In the genomic region with DNA sequence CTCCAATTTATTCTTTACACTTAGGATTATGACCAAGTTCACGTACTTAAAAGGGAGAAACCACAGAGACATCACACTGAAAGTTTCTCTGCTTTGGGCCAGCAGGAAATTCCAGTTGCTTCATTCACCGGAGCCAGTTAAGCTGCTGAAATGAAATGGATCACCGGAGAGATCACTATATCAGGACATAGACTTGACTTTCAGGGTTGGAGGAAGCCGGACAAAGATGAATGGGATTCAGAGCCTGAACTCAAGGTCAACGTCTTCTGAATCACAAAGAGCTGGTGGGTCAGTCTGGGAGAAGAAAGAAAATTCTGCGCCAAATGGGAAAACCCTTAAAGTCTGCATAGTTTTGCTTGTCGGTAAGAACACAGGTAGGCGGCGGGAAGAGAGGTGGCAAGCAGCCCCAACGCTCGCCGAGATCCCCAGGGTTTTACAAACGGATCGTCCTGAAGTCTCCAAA, we compare ENCODE assay signal across 8 cellular contexts.
DNase-seq lines count a peak whose midpoint lies in the region; ATAC-seq and TF ChIP-seq lines count a peak whose summit lies in the region.

No MANE protein-coding gene starts in this region.

- H3K4me1 ChIP-seq in colonic mucosa (no peaks in the 10 kb centered on the region), mesenchymal stem cell (ENCODE audit: control insufficient read depth, insufficient read depth, low read depth, low read length) (peaks cover 5% of the 10 kb centered on the region)

- H4K8ac ChIP-seq in mesenchymal stem cell (ENCODE audit: low read length): no peak overlapping the region

- peak overlapping the region in 1 of 2 experiments; percentile 31 for H2BK12ac ChIP-seq in mesenchymal stem cell (ENCODE audit: low read length in 2 of 2)

- no peak for ATAC-seq in GM21619 (IDR thresholded peaks at IDR 0.05; ENCODE audit: unreplicated experiment)

- no peak overlapping the region for H2BK5ac ChIP-seq in mesenchymal stem cell (ENCODE audit: low read depth, low read length, poor library complexity, severe bottlenecking)

- H2AFZ ChIP-seq in mesenchymal stem cell (ENCODE audit: low read depth, low read length): peak overlapping the region; percentile 69

- peak overlapping the region; percentile 97 for H3K4me2 ChIP-seq in mesenchymal stem cell (ENCODE audit: low read length, poor library complexity, severe bottlenecking)

- no peaks in the 10 kb centered on the region for H3K36me3 ChIP-seq in colonic mucosa
- H3K36me3 ChIP-seq in mesenchymal stem cell (ENCODE audit: control insufficient read depth in 1 of 2, insufficient read depth in 2 of 2, low read depth in 1 of 2, low read length in 2 of 2): no peaks in the 10 kb centered on the region

- peak overlapping the region; percentile 42 for H2BK120ac ChIP-seq in mesenchymal stem cell (ENCODE audit: low read depth, low read length)

- H2BK15ac ChIP-seq in mesenchymal stem cell (ENCODE audit: low read depth, poor library complexity, severe bottlenecking): no peak overlapping the region

- H3K18ac ChIP-seq in mesenchymal stem cell (ENCODE audit: low read depth in 1 of 2, low read length in 2 of 2): no peak overlapping the region

- H3K27ac ChIP-seq in colonic mucosa: peak overlapping the region; percentile 79
- H3K27ac ChIP-seq in mesenchymal stem cell (ENCODE audit: low read length, poor library complexity, severe bottlenecking): peak overlapping the region; percentile 33

- TF ChIP-seq CTCF in colonic mucosa (IDR thresholded peaks at IDR 0.05): no peak

- no peak overlapping the region for H4K91ac ChIP-seq in mesenchymal stem cell (ENCODE audit: low read length)

- peak overlapping the region; percentile 61 for H3K4me3 ChIP-seq in colonic mucosa
- peak overlapping the region; percentile 89 to 95 for H3K4me3 ChIP-seq in mesenchymal stem cell (ENCODE audit: insufficient read depth in 1 of 2, low read depth in 1 of 2, low read length in 2 of 2)

- no peak overlapping the region for H3K14ac ChIP-seq in mesenchymal stem cell (ENCODE audit: low read length in 2 of 2)

- no peak overlapping the region for H3K23ac ChIP-seq in mesenchymal stem cell (ENCODE audit: low read length in 2 of 2)

- H3K9ac ChIP-seq in colonic mucosa (ENCODE audit: low read depth in 2 of 2, low read length in 2 of 2): peak overlapping the region; percentile 71 to 92
- peak overlapping the region; percentile 82 for H3K9ac ChIP-seq in mesenchymal stem cell (ENCODE audit: low read length)

- peaks cover 7% of the 10 kb centered on the region for H3K79me1 ChIP-seq in mesenchymal stem cell (replicated peaks; ENCODE audit: low read length, poor library complexity, severe bottlenecking)

- H3K4ac ChIP-seq in mesenchymal stem cell (ENCODE audit: low read depth in 1 of 2, low read length in 2 of 2): peak overlapping the region in 1 of 2 experiments; percentile 69

- H3K9me3 ChIP-seq in colonic mucosa (no peaks in the 10 kb centered on the region), mesenchymal stem cell (ENCODE audit: control insufficient read depth, low read length) (no peaks in the 10 kb centered on the region)

- intact Hi-C loops in colonic mucosa (cut with DNase I): loop anchor here (5.0 kb wide), 1 partner anchor 76 kb away; no protein-coding TSS in a partner anchor

- DNase-seq in NCI-H2107 treated with DMSO at 0.1 percent for 48 hours (lab: John Stamatoyannopoulos, UW; ENCODE audit: unreplicated experiment): peak; percentile 25
- DNase-seq in NCI-H2107 (lab: John Stamatoyannopoulos, UW): no peak
- peak; percentile 34 for DNase-seq in NCI-H345 (lab: John Stamatoyannopoulos, UW)
- no peak for DNase-seq in colonic mucosa
- peak; percentile 79 for DNase-seq in mesenchymal stem cell
- DNase-seq in NK-92 treated with Interleukin-12 subunit alpha and Interleukin-12 subunit beta, amount 100 ng/mL, for 24 hours (lab: John Stamatoyannopoulos, UW): no peak
- no peak for DNase-seq in GM19240 (ENCODE audit: insufficient read length, low spot score)

- WGBS in mesenchymal stem cell: 1% methylated on average over 14 of the region's 14 CpGs

- no peaks in the 10 kb centered on the region for H3K27me3 ChIP-seq in colonic mucosa
- H3K27me3 ChIP-seq in mesenchymal stem cell (ENCODE audit: control insufficient read depth in 1 of 2, insufficient read depth in 1 of 2, low read length in 2 of 2): no peaks in the 10 kb centered on the region

- no peak overlapping the region for H2AK5ac ChIP-seq in mesenchymal stem cell (ENCODE audit: low read length, severe bottlenecking)

Comparison
In these comparisons a context has a peak if more than half of its experiments do, and no peak if none do; other contexts are left out.
1. DNase-seq: peak in NCI-H2107 treated with DMSO at 0.1 percent for 48 hours (single experiment), NCI-H345 (single experiment) and mesenchymal stem cell (single experiment); none in NCI-H2107 (single experiment), colonic mucosa (single experiment), NK-92 treated with Interleukin-12 subunit alpha and Interleukin-12 subunit beta, amount 100 ng/mL, for 24 hours (single experiment) and GM19240 (single experiment).